In the genomic region with DNA sequence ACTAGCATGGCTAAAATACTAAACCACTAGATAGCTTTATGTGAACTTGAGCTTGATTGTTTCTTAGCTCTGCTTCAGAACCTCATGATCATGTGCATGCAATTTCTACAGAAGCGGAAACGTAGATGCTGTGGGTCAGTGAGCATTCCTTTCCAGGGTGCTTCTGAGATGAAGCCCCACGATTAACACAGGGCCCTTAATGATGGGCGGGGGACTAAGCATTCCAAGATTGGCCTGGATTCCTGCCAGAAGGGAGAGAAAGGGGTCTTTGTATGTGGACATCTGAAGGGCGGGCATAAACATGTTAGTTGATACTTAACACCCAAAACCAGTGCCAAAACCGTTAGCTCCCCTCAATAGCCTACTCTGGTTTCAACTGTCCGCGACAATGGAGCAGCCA, we compare ENCODE assay signal across 28 cellular contexts. TPM values are rescaled to one million over a fixed set of nuclear protein-coding genes. Genes with fewer than 3 reads are reported as not detected.
DNase-seq lines count a peak whose midpoint lies in the region; ATAC-seq and TF ChIP-seq lines count a peak whose summit lies in the region.
"Had no signal": no experiment of that assay in that cellular context is flagged by ENCODE, and none has a peak within 500 bp of the region (broad histone marks: within the 10 kb centered on the region; RNA-seq: fewer than 3 reads in every experiment).

No MANE protein-coding gene starts in this region.

- H3K9me3 ChIP-seq in thyroid gland = no peaks in the 10 kb centered on the region
- H3K9me3 ChIP-seq: heart left ventricle, left ventricle myocardium inferior, vagina had no signal

- no peak for TF ChIP-seq POLR2A in thyroid gland (IDR thresholded peaks at IDR 0.05)

- no peaks in the 10 kb centered on the region for H3K4me1 ChIP-seq in thyroid gland
- H3K4me1 ChIP-seq: heart left ventricle, vagina had no signal

- H3K27ac ChIP-seq in thyroid gland = no peak overlapping the region
- H3K27ac ChIP-seq: cardiac muscle cell, heart left ventricle, left ventricle myocardium inferior, vagina had no signal

- no peak for ATAC-seq in HG02840 (IDR thresholded peaks at IDR 0.05; ENCODE audit: low FRiP score, unreplicated experiment)
- no peak for ATAC-seq in left ventricle myocardium superior
- ATAC-seq: heart left ventricle, Right ventricle myocardium inferior, T-cell had no signal

- peak overlapping the region; percentile 81 for H3K4me3 Mint-ChIP-seq in glutamatergic neuron (ENCODE audit: unreplicated experiment)
- H3K4me3 Mint-ChIP-seq: IgD-negative memory B cell, T-cell had no signal

- no peaks in the 10 kb centered on the region for H3K36me3 Mint-ChIP-seq in glutamatergic neuron (ENCODE audit: unreplicated experiment)
- H3K36me3 Mint-ChIP-seq: IgD-negative memory B cell, T-cell had no signal

- TF ChIP-seq CTCF in glutamatergic neuron (IDR thresholded peaks at IDR 0.05; ENCODE audit: partially characterized antibody, unreplicated experiment) (no peak), thyroid gland (IDR thresholded peaks at IDR 0.05) (no peak)

- H3K27me3 Mint-ChIP-seq in glutamatergic neuron (ENCODE audit: unreplicated experiment) = no peaks in the 10 kb centered on the region

- H3K4me3 ChIP-seq in thyroid gland (replicated peaks in 1 of 3) = no peak overlapping the region
- H3K4me3 ChIP-seq: cardiac muscle cell, heart left ventricle, left ventricle myocardium inferior, vagina had no signal

- peak; percentile 47 for DNase-seq in NCI-H345 (lab: John Stamatoyannopoulos, UW)
- no peak for DNase-seq in NCI-H345 treated with DMSO at 0.1 percent for 48 hours (lab: John Stamatoyannopoulos, UW; ENCODE audit: unreplicated experiment)
- DNase-seq in SHP77 (lab: John Stamatoyannopoulos, UW) = peak; percentile 10 to 22
- no peak for DNase-seq in glutamatergic neuron
- DNase-seq in superior temporal gyrus (ENCODE audit: extremely low spot score) = peak; percentile 36
- DNase-seq in thyroid gland = no peak
- no peak for DNase-seq in left ventricle myocardium superior
- DNase-seq: activated CD4-positive, alpha-beta T cell treated with anti-CD3 and anti-CD28 coated beads for 1 hour; activated CD8-positive, alpha-beta memory T cell treated with anti-CD3 and anti-CD28 coated beads for 24 hours; activated naive CD4-positive, alpha-beta T cell treated with Interleukin-2 at 50 U/mL for 16 hours; activated T-cell treated with anti-CD3 and anti-CD28 coated beads, Interleukin-2, amount 50 U/mL, for 48 hours; amniotic stem cell; cortex of kidney; heart left ventricle; left ventricle myocardium inferior; NCI-H1694 treated with DMSO at 0.1 percent for 48 hours; NCI-H526; OCI-M1; T-cell had no signal

- peak overlapping the region; percentile 84 for H3K27ac Mint-ChIP-seq in glutamatergic neuron (ENCODE audit: unreplicated experiment)
- H3K27ac Mint-ChIP-seq: IgD-negative memory B cell, progenitor cell of endocrine pancreas, T-cell had no signal

- WGBS in thyroid gland, 2 donors = 54 to 61% methylated on average over 8 of the region's 8 CpGs

- H3K36me3 ChIP-seq in thyroid gland = no peaks in the 10 kb centered on the region
- H3K36me3 ChIP-seq: cardiac muscle cell, heart left ventricle, left ventricle myocardium inferior, vagina had no signal

- peaks cover 34% of the 10 kb centered on the region for H3K4me1 Mint-ChIP-seq in glutamatergic neuron (ENCODE audit: low read depth, unreplicated experiment)
- H3K4me1 Mint-ChIP-seq: IgD-negative memory B cell, T-cell had no signal

- intact Hi-C loops in thyroid gland (cut with DNase I) = no loop called here
- intact Hi-C loops in left ventricle myocardium superior (cut with micrococcal nuclease) = no loop called here

- no peaks in the 10 kb centered on the region for H3K9me3 Mint-ChIP-seq in glutamatergic neuron (ENCODE audit: unreplicated experiment)
- H3K9me3 Mint-ChIP-seq: H9, IgD-negative memory B cell, T-cell had no signal

- no peaks in the 10 kb centered on the region for H3K27me3 ChIP-seq in thyroid gland
- H3K27me3 ChIP-seq: cardiac muscle cell, vagina had no signal

RNA-seq across cellular contexts. Expression of a gene that starts 47.0 kb away (rescaled TPM):
- total RNA-seq in glutamatergic neuron (ENCODE audit: unreplicated experiment) (71.0 TPM), thyroid gland (not detected), left ventricle myocardium superior (not detected)
- total RNA-seq: heart left ventricle, left ventricle myocardium inferior, MCF 10A, mucosa of gallbladder, Right ventricle myocardium inferior, T-cell, vagina had no signal

Comparison
In these comparisons a context has a peak if more than half of its experiments do, and no peak if none do; other contexts are left out.
1. DNase-seq: peak in NCI-H345 (single experiment), SHP77 (2 of 2) and superior temporal gyrus (single experiment); none in NCI-H345 treated with DMSO at 0.1 percent for 48 hours (single experiment), glutamatergic neuron (single experiment), thyroid gland (0 of 2) and left ventricle myocardium superior (single experiment).
2. RNA of a gene that starts 47.0 kb away (total RNA-seq): 71.0 TPM in glutamatergic neuron (single experiment); not detected in thyroid gland and not detected in left ventricle myocardium superior (single experiment); every median in the first group is over 10 times any median in the second.